ENCODE assay signal across 1 cellular context in the genomic region with DNA sequence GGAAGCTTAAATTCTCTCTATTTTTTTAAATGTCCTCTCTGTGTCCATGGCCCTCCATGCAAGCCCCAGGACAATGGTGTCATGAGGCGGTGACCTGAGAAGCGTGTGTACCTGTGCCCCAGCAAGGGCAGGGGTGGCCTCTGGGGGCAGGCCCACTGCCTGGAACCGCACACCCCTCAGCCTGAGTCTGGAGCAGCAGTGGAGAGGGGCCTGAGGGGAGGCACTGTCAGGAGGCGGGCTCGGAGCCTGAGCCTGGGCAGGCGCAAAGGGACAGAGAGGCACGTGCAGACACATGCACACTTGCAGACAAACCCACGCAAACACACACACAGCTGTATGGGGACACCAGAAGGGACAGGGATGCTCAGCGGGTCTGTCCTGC.
TF ChIP-seq lines count a peak whose summit lies in the region.

No MANE protein-coding gene starts in this region.

TF ChIP-seq in H1, 55 proteins besides CTCF, POLR2A, EP300 and RAD21 (continued from another document):
- no peak for TF ChIP-seq NRF1 (IDR thresholded peaks at IDR 0.05; ENCODE audit: low read depth, low read length)
- no peak for TF ChIP-seq SP4 (IDR thresholded peaks at IDR 0.05; ENCODE audit: low read length)
- no peak for TF ChIP-seq EZH2 (IDR thresholded peaks at IDR 0.05; ENCODE audit: low read depth, low read length, severe bottlenecking)
- TF ChIP-seq BACH1 (IDR thresholded peaks at IDR 0.05; ENCODE audit: low read length), result no peak
- no peak for TF ChIP-seq RXRA (IDR thresholded peaks at IDR 0.05; ENCODE audit: insufficient read depth, low read depth, low read length)
- TF ChIP-seq KDM1A (IDR thresholded peaks at IDR 0.05; ENCODE audit: borderline replicate concordance, low read length), result no peak
- TF ChIP-seq CHD1 (IDR thresholded peaks at IDR 0.05; ENCODE audit: low read depth, low read length), result no peak
- TF ChIP-seq ZNF274 (IDR thresholded peaks at IDR 0.05; ENCODE audit: borderline replicate concordance, extremely low read depth, low read length), result no peak
- TF ChIP-seq, protein P1, sequence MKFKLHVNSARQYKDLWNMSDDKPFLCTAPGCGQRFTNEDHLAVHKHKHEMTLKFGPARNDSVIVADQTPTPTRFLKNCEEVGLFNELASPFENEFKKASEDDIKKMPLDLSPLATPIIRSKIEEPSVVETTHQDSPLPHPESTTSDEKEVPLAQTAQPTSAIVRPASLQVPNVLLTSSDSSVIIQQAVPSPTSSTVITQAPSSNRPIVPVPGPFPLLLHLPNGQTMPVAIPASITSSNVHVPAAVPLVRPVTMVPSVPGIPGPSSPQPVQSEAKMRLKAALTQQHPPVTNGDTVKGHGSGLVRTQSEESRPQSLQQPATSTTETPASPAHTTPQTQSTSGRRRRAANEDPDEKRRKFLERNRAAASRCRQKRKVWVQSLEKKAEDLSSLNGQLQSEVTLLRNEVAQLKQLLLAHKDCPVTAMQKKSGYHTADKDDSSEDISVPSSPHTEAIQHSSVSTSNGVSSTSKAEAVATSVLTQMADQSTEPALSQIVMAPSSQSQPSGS (IDR thresholded peaks at IDR 0.05; ENCODE audit: low read length), result no peak
- TF ChIP-seq SP2 (IDR thresholded peaks at IDR 0.05; ENCODE audit: low read length), result no peak
TF ChIP-seq in H1: peak in this region for 0.
